25 cellular contexts compared by ENCODE assay signal in genomic region chr18:73318732-73319479, GRCh38.
DNase-seq lines count a peak whose midpoint lies in the region; ATAC-seq, FAIRE-seq and TF ChIP-seq lines count a peak whose summit lies in the region.
"Had no signal": no experiment of that assay in that cellular context is flagged by ENCODE, and none has a peak within 500 bp of the region (broad histone marks: within the 10 kb centered on the region; RNA-seq: fewer than 3 reads in every experiment).

No MANE protein-coding gene starts in this region.

- no peaks in the 10 kb centered on the region for H3K27me3 ChIP-seq in PC-3 (ENCODE audit: low read length)
- H3K27me3 ChIP-seq in pancreas, result peaks cover 0 to 4% (median 0%) of the 10 kb centered on the region in 4 donors
- H3K27me3 ChIP-seq: gastroesophageal sphincter had no signal

- no peaks in the 10 kb centered on the region for H3K4me1 Mint-ChIP-seq in effector memory CD8-positive, alpha-beta T cell (ENCODE audit: low read depth in 2 of 2)
- H3K4me1 Mint-ChIP-seq in natural killer cell treated with Interleukin-12 subunit alpha and Interleukin-12 subunit beta and Interleukin-15 and Interleukin-18, amount 100 ng/mL, for 72 hours (ENCODE audit: low read depth in 2 of 2), result no peaks in the 10 kb centered on the region
- H3K4me1 Mint-ChIP-seq: activated CD4-positive, alpha-beta T cell treated with anti-CD3 and anti-CD28 coated beads, Interleukin-2, amount 10 ng/mL, durations not matched to agents 7 days and 5 days; activated naive CD8-positive, alpha-beta T cell treated with anti-CD3 and anti-CD28 coated beads, Interleukin-2, amount 10 ng/mL, durations not matched to agents 7 days and 5 days; activated T-helper 17 cell treated with anti-CD3 and anti-CD28 coated beads, Interleukin-2, amount 50 U/mL, for 72 hours; nephron had no signal

- H3K9ac ChIP-seq in PC-3 (ENCODE audit: low read length), result peak overlapping the region; percentile 50
- H3K9ac ChIP-seq: KMS-11 had no signal

- no peak overlapping the region for H3K27ac Mint-ChIP-seq in effector memory CD8-positive, alpha-beta T cell
- no peak overlapping the region for H3K27ac Mint-ChIP-seq in natural killer cell treated with Interleukin-12 subunit alpha and Interleukin-12 subunit beta and Interleukin-15 and Interleukin-18, amount 100 ng/mL, for 72 hours
- H3K27ac Mint-ChIP-seq: activated CD4-positive, alpha-beta T cell treated with anti-CD3 and anti-CD28 coated beads, Interleukin-2, amount 10 ng/mL, durations not matched to agents 7 days and 5 days; activated naive CD8-positive, alpha-beta T cell treated with anti-CD3 and anti-CD28 coated beads, Interleukin-2, amount 10 ng/mL, durations not matched to agents 7 days and 5 days; activated T-helper 17 cell treated with anti-CD3 and anti-CD28 coated beads, Interleukin-2, amount 50 U/mL, for 72 hours; nephron had no signal

- TSS peak; percentile 85 for BruUV-seq in PC-3 (replicated peaks; lab: Mats Ljungman, UMichigan)

- H3K4me3 Mint-ChIP-seq in effector memory CD8-positive, alpha-beta T cell, result no peak overlapping the region
- H3K4me3 Mint-ChIP-seq in natural killer cell treated with Interleukin-12 subunit alpha and Interleukin-12 subunit beta and Interleukin-15 and Interleukin-18, amount 100 ng/mL, for 72 hours, result no peak overlapping the region
- H3K4me3 Mint-ChIP-seq: activated CD4-positive, alpha-beta T cell treated with anti-CD3 and anti-CD28 coated beads, Interleukin-2, amount 10 ng/mL, durations not matched to agents 7 days and 5 days; activated naive CD8-positive, alpha-beta T cell treated with anti-CD3 and anti-CD28 coated beads, Interleukin-2, amount 10 ng/mL, durations not matched to agents 7 days and 5 days; activated T-helper 17 cell treated with anti-CD3 and anti-CD28 coated beads, Interleukin-2, amount 50 U/mL, for 72 hours; nephron had no signal

- no peaks in the 10 kb centered on the region for H3K9me2 ChIP-seq in PC-3 (replicated peaks; ENCODE audit: low read length)

- H3K79me2 ChIP-seq in PC-3 (ENCODE audit: low read length), result peaks cover 6% of the 10 kb centered on the region

- H3K4me1 ChIP-seq in PC-3 (ENCODE audit: insufficient read depth, low read length) (peaks cover 49% of the 10 kb centered on the region), pancreas (peaks cover 0 to 4% (median 0%) of the 10 kb centered on the region in 3 donors)
- H3K4me1 ChIP-seq: gastroesophageal sphincter had no signal

- intact Hi-C loops in Right ventricle myocardium inferior (cut with DNase I) (no loop called here), cardiac septum (cut with DNase I) (loop anchor here (2.0 kb wide), 1 partner anchor 40 kb away; no protein-coding TSS in a partner anchor), PC-3 (cut with micrococcal nuclease) (loop anchor here (1.0 to 2.0 kb wide), 2 partner anchors 36 to 182 kb away; no protein-coding TSS in a partner anchor), pancreas (cut with DNase I) (no loop called here)

- H3K9me3 Mint-ChIP-seq in effector memory CD8-positive, alpha-beta T cell, result peaks cover 0 to 12% of the 10 kb centered on the region in 2 donors
- H3K9me3 Mint-ChIP-seq in natural killer cell treated with Interleukin-12 subunit alpha and Interleukin-12 subunit beta and Interleukin-15 and Interleukin-18, amount 100 ng/mL, for 72 hours, result peaks cover 11% of the 10 kb centered on the region
- H3K9me3 Mint-ChIP-seq: activated CD4-positive, alpha-beta T cell treated with anti-CD3 and anti-CD28 coated beads, Interleukin-2, amount 10 ng/mL, durations not matched to agents 7 days and 5 days; activated T-helper 17 cell treated with anti-CD3 and anti-CD28 coated beads, Interleukin-2, amount 50 U/mL, for 72 hours; nephron had no signal

- H3K27ac ChIP-seq in PC-3 (ENCODE audit: low read length), result peak overlapping the region; percentile 87
- H3K27ac ChIP-seq in pancreas, result peak overlapping the region in 2 of 4 donors; percentile 42 to 59
- H3K27ac ChIP-seq: gastroesophageal sphincter, KMS-11 had no signal

- H3K27me3 Mint-ChIP-seq in effector memory CD8-positive, alpha-beta T cell, result no peaks in the 10 kb centered on the region
- H3K27me3 Mint-ChIP-seq in natural killer cell treated with Interleukin-12 subunit alpha and Interleukin-12 subunit beta and Interleukin-15 and Interleukin-18, amount 100 ng/mL, for 72 hours, result no peaks in the 10 kb centered on the region
- H3K27me3 Mint-ChIP-seq: activated CD4-positive, alpha-beta T cell treated with anti-CD3 and anti-CD28 coated beads, Interleukin-2, amount 10 ng/mL, durations not matched to agents 7 days and 5 days; activated naive CD8-positive, alpha-beta T cell treated with anti-CD3 and anti-CD28 coated beads, Interleukin-2, amount 10 ng/mL, durations not matched to agents 7 days and 5 days; activated T-helper 17 cell treated with anti-CD3 and anti-CD28 coated beads, Interleukin-2, amount 50 U/mL, for 72 hours had no signal

- peak overlapping the region; percentile 64 for H3K4me2 ChIP-seq in PC-3 (ENCODE audit: low read length)
- H3K4me2 ChIP-seq: KMS-11 had no signal

- H3K4me3 ChIP-seq in PC-3 (ENCODE audit: low read length) (peak overlapping the region; percentile 29; the same call in 1 of the 2 replicates), fibroblast of mammary gland (ENCODE audit: control insufficient read depth, low read depth, low read length) (no peak overlapping the region), pancreas (no peak overlapping the region)
- H3K4me3 ChIP-seq: gastroesophageal sphincter had no signal

- POLR2A ChIA-PET in PC-3 (lab: Charles Lee; ENCODE audit: unreplicated experiment), result no interaction called here

- DNase-seq in Right ventricle myocardium inferior (ENCODE audit: missing footprints) (no peak), cardiac septum (ENCODE audit: low spot score) (no peak), PC-3 (peak; percentile 91), fibroblast of mammary gland (ENCODE audit: low read depth) (peak; percentile 40), pancreas (peak in 2 of 6 donors; percentile 32 to 41)
- DNase-seq in effector memory CD8-positive, alpha-beta T cell, result no peak
- no peak for DNase-seq in natural killer cell treated with Interleukin-12 subunit alpha and Interleukin-12 subunit beta and Interleukin-15 and Interleukin-18, amount 100 ng/mL, for 72 hours (ENCODE audit: low spot score)
- DNase-seq in stimulated activated CD4-positive, alpha-beta T cell treated with anti-CD3 and anti-CD28 coated beads, Interleukin-15, amount 100 ng/mL, for 24 hours, result no peak
- DNase-seq: ACHN; activated CD4-positive, alpha-beta T cell treated with anti-CD3 and anti-CD28 coated beads, Interleukin-2, amount 10 ng/mL, durations not matched to agents 7 days and 5 days; activated naive CD8-positive, alpha-beta T cell treated with anti-CD3 and anti-CD28 coated beads, Interleukin-2, amount 10 ng/mL, durations not matched to agents 7 days and 5 days; dermis blood vessel endothelial cell; DMS153; GF-D8; kidney glomerular epithelial cell; NCI-H1417 treated with DMSO at 0.1 percent for 48 hours; NCI-H526; stimulated activated CD4-positive, alpha-beta T cell treated with anti-CD3 and anti-CD28 coated beads, Interleukin-2, amount 100 ng/mL, for 24 hours; stimulated activated naive CD4-positive, alpha-beta T cell had no signal

- peak overlapping the region; percentile 31 for H2AFZ ChIP-seq in PC-3 (ENCODE audit: low read length)

- H3K9me3 ChIP-seq in PC-3 (ENCODE audit: low read length), result no peaks in the 10 kb centered on the region
- H3K9me3 ChIP-seq in pancreas, result no peaks in the 10 kb centered on the region
- H3K9me3 ChIP-seq: gastroesophageal sphincter had no signal

- no peaks in the 10 kb centered on the region for H4K20me1 ChIP-seq in PC-3 (ENCODE audit: low read length)

- peak; percentile 94 for ATAC-seq in Right ventricle myocardium inferior
- peak; percentile 89 for ATAC-seq in PC-3
- peak; percentile 77 to 94 (median 86) for ATAC-seq in pancreas
- ATAC-seq in effector memory CD8-positive, alpha-beta T cell (replicated peaks), result no peak
- no peak for ATAC-seq in natural killer cell treated with Interleukin-12 subunit alpha and Interleukin-12 subunit beta and Interleukin-15 and Interleukin-18, amount 100 ng/mL, for 72 hours
- ATAC-seq: activated T-helper 17 cell treated with anti-CD3 and anti-CD28 coated beads, Interleukin-2, amount 50 U/mL, for 72 hours; gastroesophageal sphincter had no signal

- CTCF ChIA-PET in PC-3 (lab: Charles Lee), result no interaction called here

- FAIRE-seq in pancreas (lab: Jason Lieb, UNC), result no peak
- FAIRE-seq: H54, TTC549 had no signal

- TF ChIP-seq CTCF in PC-3 (conservative IDR thresholded peaks at IDR 0.05; ENCODE audit: low read depth, low read length) (no peak), fibroblast of mammary gland (conservative IDR thresholded peaks at IDR 0.05; ENCODE audit: control insufficient read depth, insufficient read depth, low read depth, low read length) (no peak), pancreas (IDR thresholded peaks at IDR 0.05) (no peak)

- H3K36me3 ChIP-seq in PC-3 (ENCODE audit: low read depth, low read length), result no peaks in the 10 kb centered on the region
- H3K36me3 ChIP-seq in pancreas, result no peaks in the 10 kb centered on the region
- H3K36me3 ChIP-seq: gastroesophageal sphincter had no signal

- H3F3A ChIP-seq in PC-3 (ENCODE audit: low read length, unreplicated experiment), result no peaks in the 10 kb centered on the region

- 17 to 18% methylated on average over 6 of the region's 6 CpGs for WGBS in pancreas, 2 donors

- no peaks in the 10 kb centered on the region for H3K36me3 Mint-ChIP-seq in effector memory CD8-positive, alpha-beta T cell (ENCODE audit: insufficient read depth)
- H3K36me3 Mint-ChIP-seq in natural killer cell treated with Interleukin-12 subunit alpha and Interleukin-12 subunit beta and Interleukin-15 and Interleukin-18, amount 100 ng/mL, for 72 hours, result no peaks in the 10 kb centered on the region
- H3K36me3 Mint-ChIP-seq: activated naive CD8-positive, alpha-beta T cell treated with anti-CD3 and anti-CD28 coated beads, Interleukin-2, amount 10 ng/mL, durations not matched to agents 7 days and 5 days had no signal

Comparison
In these comparisons a context has a peak if more than half of its experiments do, and no peak if none do; other contexts are left out.
1. intact Hi-C loops: an anchor here in cardiac septum (2.0 kb wide) and PC-3 (1.0 to 2.0 kb wide); none called in Right ventricle myocardium inferior and pancreas.
2. ATAC-seq: peak in Right ventricle myocardium inferior (single experiment), PC-3 (single experiment) and pancreas (4 of 4); none in effector memory CD8-positive, alpha-beta T cell (single experiment) and natural killer cell treated with Interleukin-12 subunit alpha and Interleukin-12 subunit beta and Interleukin-15 and Interleukin-18, amount 100 ng/mL, for 72 hours (0 of 2).
3. DNase-seq: peak in PC-3 (single experiment) and fibroblast of mammary gland (single experiment); none in Right ventricle myocardium inferior (single experiment), cardiac septum (single experiment), effector memory CD8-positive, alpha-beta T cell (0 of 3), natural killer cell treated with Interleukin-12 subunit alpha and Interleukin-12 subunit beta and Interleukin-15 and Interleukin-18, amount 100 ng/mL, for 72 hours (single experiment) and stimulated activated CD4-positive, alpha-beta T cell treated with anti-CD3 and anti-CD28 coated beads, Interleukin-15, amount 100 ng/mL, for 24 hours (single experiment).